1 cellular context compared by ENCODE assay signal in the genomic region with DNA sequence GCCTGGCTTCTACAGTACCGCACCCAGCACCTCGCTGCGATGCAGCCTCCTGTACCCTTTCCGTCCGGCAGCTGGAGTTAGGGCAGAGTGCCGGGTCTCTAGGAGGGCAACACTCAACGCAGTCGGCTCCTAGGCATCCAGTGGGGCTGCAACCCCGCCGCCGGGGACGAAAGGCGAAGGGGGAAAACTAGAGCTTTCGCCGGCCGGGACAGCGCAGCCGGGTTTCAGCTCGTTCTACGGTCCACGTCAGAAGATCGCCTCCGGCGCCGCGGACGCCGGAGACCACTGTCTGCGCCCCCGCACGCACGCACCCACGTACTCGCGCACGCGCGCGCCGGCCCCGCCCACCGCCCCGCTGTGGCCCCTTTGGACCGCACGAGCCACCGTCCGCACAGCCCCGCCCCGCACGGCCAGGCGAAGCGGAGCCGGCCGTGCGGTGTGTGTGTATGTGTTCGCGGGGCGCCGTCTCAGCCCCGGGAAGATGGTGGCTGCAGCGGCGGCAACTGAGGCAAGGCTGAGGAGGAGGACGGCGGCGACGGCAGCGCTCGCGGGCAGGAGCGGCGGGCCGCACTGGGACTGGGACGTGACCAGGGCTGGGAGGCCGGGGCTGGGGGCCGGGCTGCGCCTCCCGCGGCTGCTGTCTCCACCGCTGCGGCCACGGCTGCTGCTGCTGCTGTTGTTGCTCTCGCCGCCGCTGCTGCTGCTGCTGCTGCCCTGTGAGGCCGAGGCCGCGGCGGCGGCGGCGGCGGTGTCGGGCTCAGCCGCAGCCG.
TF ChIP-seq lines count a peak whose summit lies in the region.

Gene ATRN (plus strand): TSS at position 392 of the 770 bp plus-strand sequence. CDS start 90 bp downstream, at position 482.

TF ChIP-seq in K562, 482 proteins besides CTCF, POLR2A, EP300 and RAD21 (continued from another document):
- TF ChIP-seq FIP1L1 (IDR thresholded peaks at IDR 0.05; ENCODE audit: low read depth, low read length, poor library complexity, severe bottlenecking) (peak; percentile 71), ATF1 (CRISPR knock-in tag; IDR thresholded peaks at IDR 0.05) (no peak), ATF1 (tag; IDR thresholded peaks at IDR 0.05) (peak; percentile 83), SMARCE1 (IDR thresholded peaks at IDR 0.05) (no peak), ZBTB11 (CRISPR knock-in tag; IDR thresholded peaks at IDR 0.05) (0 out of 6 replicates have a peak, but pooled peaks of 1 of the 3 experiments have one; percentile 29), ZNF764 (CRISPR knock-in tag; IDR thresholded peaks at IDR 0.05; ENCODE audit: low read depth) (no peak), L3MBTL2 (IDR thresholded peaks at IDR 0.05) (peak; percentile 68; the same call in 1 of the 2 replicates), GATAD2B (IDR thresholded peaks at IDR 0.05; ENCODE audit: borderline replicate concordance) (peak; percentile 67; the same call in 1 of the 2 replicates), ZNF407 (IDR thresholded peaks at IDR 0.05; ENCODE audit: low read depth) (peak; percentile 88), NR2F6 (CRISPR knock-in tag; IDR thresholded peaks at IDR 0.05) (no peak)
TF ChIP-seq in K562: peak in this region for 101.
